In the genomic region with DNA sequence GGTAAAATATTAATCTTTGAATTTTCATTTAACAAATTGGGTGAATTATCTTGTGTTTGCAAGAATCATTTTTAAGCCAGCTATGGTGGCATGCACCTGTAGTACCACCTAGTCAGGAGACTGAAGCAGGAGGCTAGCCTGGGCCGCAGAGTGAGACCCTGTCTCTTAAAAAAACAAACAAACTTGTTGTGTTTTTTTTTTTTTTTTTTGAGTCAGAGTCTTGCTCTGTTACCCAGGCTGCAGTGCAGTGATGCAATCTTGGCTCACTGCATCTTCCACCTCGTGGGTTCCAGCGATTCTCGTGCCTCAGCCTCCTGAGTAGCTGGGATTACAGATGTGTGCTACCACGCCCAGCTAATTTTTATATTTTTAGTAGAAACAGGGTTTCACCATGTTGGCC, we compare ENCODE assay signal across 12 cellular contexts. TPM values are rescaled to one million over a fixed set of nuclear protein-coding genes. Genes with fewer than 3 reads are reported as not detected.
DNase-seq lines count a peak whose midpoint lies in the region; ATAC-seq and TF ChIP-seq lines count a peak whose summit lies in the region.
"Had no signal": no experiment of that assay in that cellular context is flagged by ENCODE, and none has a peak within 500 bp of the region (broad histone marks: within the 10 kb centered on the region; RNA-seq: fewer than 3 reads in every experiment).

No MANE protein-coding gene starts in this region.

- no peaks in the 10 kb centered on the region for H3K9me2 ChIP-seq in DOHH2 (replicated peaks; ENCODE audit: control insufficient read depth, low read length)

- H3K4me1 Mint-ChIP-seq in T-helper 2 cell treated with Interferon-gamma antibody and Interleukin-4, amounts not matched to agents 5 μg/mL and 100 μg/mL, for 36 hours (ENCODE audit: low read depth): peaks cover 12% of the 10 kb centered on the region

- H3K27me3 ChIP-seq in DOHH2 (ENCODE audit: control insufficient read depth, low read length) (no peaks in the 10 kb centered on the region), BE2C (no peaks in the 10 kb centered on the region)

- H3K36me3 ChIP-seq in DOHH2 (ENCODE audit: control insufficient read depth, low read length) (peaks cover 42% of the 10 kb centered on the region), BE2C (peaks cover 6% of the 10 kb centered on the region)

- H3K9me3 ChIP-seq in DOHH2 (ENCODE audit: control insufficient read depth, insufficient read depth, low read length) (no peaks in the 10 kb centered on the region), BE2C (no peaks in the 10 kb centered on the region)

- H3K27ac ChIP-seq in DOHH2 (ENCODE audit: low read depth, low read length): no peak overlapping the region

- peaks cover 3% of the 10 kb centered on the region for H3K36me3 Mint-ChIP-seq in T-helper 2 cell treated with Interferon-gamma antibody and Interleukin-4, amounts not matched to agents 5 μg/mL and 100 μg/mL, for 36 hours (ENCODE audit: low read depth)

- H4K20me1 ChIP-seq in DOHH2 (ENCODE audit: control insufficient read depth, insufficient read depth, low read depth, low read length): 0 out of 2 replicates have a peak, but pooled peaks cover 5% of the 10 kb centered on the region

- H3K4me2 ChIP-seq in DOHH2 (ENCODE audit: low read length): peak overlapping the region; percentile 79

- DNase-seq in AG10803 (ENCODE audit: low read depth) (peak; percentile 37), fibroblast of the aortic adventitia (ENCODE audit: low read depth) (peak; percentile 47), BE2C (no peak)
- no peak for DNase-seq in T-helper 2 cell treated with Interferon-gamma antibody and Interleukin-4, amounts not matched to agents 5 μg/mL and 100 μg/mL, for 36 hours (ENCODE audit: low spot score)
- DNase-seq: activated CD4-positive, alpha-beta T cell treated with anti-CD3 and anti-CD28 coated beads, Interleukin-2, amount 50 U/mL, for 48 hours; dorsolateral prefrontal cortex; foreskin melanocyte had no signal

- peak overlapping the region; percentile 76 for H3K4me3 Mint-ChIP-seq in T-helper 2 cell treated with Interferon-gamma antibody and Interleukin-4, amounts not matched to agents 5 μg/mL and 100 μg/mL, for 36 hours

- H3K79me2 ChIP-seq in DOHH2 (ENCODE audit: control insufficient read depth, low read length): peaks cover 68% of the 10 kb centered on the region

- TF ChIP-seq CTCF in AG10803 (conservative IDR thresholded peaks at IDR 0.05; ENCODE audit: low read length) (no peak), DOHH2 (IDR thresholded peaks at IDR 0.05; ENCODE audit: low read depth, low read length, poor library complexity, severe bottlenecking) (no peak), fibroblast of the aortic adventitia (IDR thresholded peaks at IDR 0.05; ENCODE audit: insufficient read depth, low read length) (no peak), BE2C (IDR thresholded peaks at IDR 0.05; ENCODE audit: low read depth, low read length) (no peak)

- H3K27me3 Mint-ChIP-seq in T-helper 2 cell treated with Interferon-gamma antibody and Interleukin-4, amounts not matched to agents 5 μg/mL and 100 μg/mL, for 36 hours (ENCODE audit: low read depth): no peaks in the 10 kb centered on the region

- ATAC-seq in GM21423 (IDR thresholded peaks at IDR 0.05; ENCODE audit: unreplicated experiment) (no peak), GM21786 (IDR thresholded peaks at IDR 0.05; ENCODE audit: unreplicated experiment) (no peak), HG03097 (IDR thresholded peaks at IDR 0.05; ENCODE audit: low FRiP score, unreplicated experiment) (no peak)
- ATAC-seq: Panc1 had no signal

- H3K9me3 Mint-ChIP-seq in T-helper 2 cell treated with Interferon-gamma antibody and Interleukin-4, amounts not matched to agents 5 μg/mL and 100 μg/mL, for 36 hours: no peaks in the 10 kb centered on the region

- H3K4me3 ChIP-seq in AG10803 (ENCODE audit: low read length) (no peak overlapping the region), DOHH2 (ENCODE audit: low read length) (peak overlapping the region; percentile 89; the same call in 1 of the 2 replicates), fibroblast of the aortic adventitia (ENCODE audit: low read depth, low read length) (no peak overlapping the region), BE2C (ENCODE audit: low read depth, low read length) (no peak overlapping the region)

- H3F3A ChIP-seq in DOHH2 (ENCODE audit: control insufficient read depth, insufficient read depth): no peaks in the 10 kb centered on the region

- H3K4me1 ChIP-seq in DOHH2 (ENCODE audit: control insufficient read depth, low read length) (peaks cover 21% of the 10 kb centered on the region), BE2C (no peaks in the 10 kb centered on the region)

- H3K27ac Mint-ChIP-seq in T-helper 2 cell treated with Interferon-gamma antibody and Interleukin-4, amounts not matched to agents 5 μg/mL and 100 μg/mL, for 36 hours: no peak overlapping the region

RNA-seq across cellular contexts. Expression of a gene that starts 2.2 kb away (rescaled TPM):
- 6.3 and 13.9 TPM in 2 replicates for total RNA-seq in fibroblast of the aortic adventitia (ENCODE audit: low replicate concordance)
- polyA plus RNA-seq in BE2C (2012; ENCODE audit: insufficient read depth, insufficient read length, low read depth): 19.3 TPM

Comparison
In these comparisons a context has a peak if more than half of its experiments do, and no peak if none do; other contexts are left out.
1. DNase-seq: peak in AG10803 (single experiment) and fibroblast of the aortic adventitia (single experiment); none in T-helper 2 cell treated with Interferon-gamma antibody and Interleukin-4, amounts not matched to agents 5 μg/mL and 100 μg/mL, for 36 hours (single experiment) and BE2C (single experiment).